Comparison of ENCODE assay signal across 19 cellular contexts in genomic region chr12:51505363-51505762, GRCh38.
"Had no signal": no experiment of that assay in that cellular context is flagged by ENCODE, and none has a peak within 500 bp of the region (broad histone marks: within the 10 kb centered on the region; RNA-seq: fewer than 3 reads in every experiment).

No MANE protein-coding gene starts in this region.

- ATAC-seq: left colon; left ventricle myocardium superior; natural killer cell treated with Interleukin-12 subunit alpha and Interleukin-12 subunit beta and Interleukin-15 and Interleukin-18, amount 100 ng/mL, for 72 hours; sciatic nerve; stimulated activated memory B cell treated with anti-CD40 and anti-IgM and Interleukin-4, amounts not matched to agents 10 μg/mL and 1 μg/mL and 100 μg/mL, for 72 hours had no signal

- H3K4me3 ChIP-seq: hepatocyte, lung, spleen, tibial nerve had no signal

- H3K36me3 Mint-ChIP-seq: natural killer cell treated with Interleukin-12 subunit alpha and Interleukin-12 subunit beta and Interleukin-15 and Interleukin-18, amount 100 ng/mL, for 72 hours; stimulated activated memory B cell treated with anti-CD40 and anti-IgM and Interleukin-4, amounts not matched to agents 10 μg/mL and 1 μg/mL and 100 μg/mL, for 72 hours had no signal

- H3K4me2 ChIP-seq: hepatocyte had no signal

- H3K27ac ChIP-seq: hepatocyte, spleen, tibial nerve had no signal

- H3K27me3 Mint-ChIP-seq: dendritic cell treated with granulocyte-macrophage colony-stimulating factor and Interleukin-4, amounts not matched to agents 40 ng/mL and 50 ng/mL, for 4 days; natural killer cell treated with Interleukin-12 subunit alpha and Interleukin-12 subunit beta and Interleukin-15 and Interleukin-18, amount 100 ng/mL, for 72 hours; stimulated activated naive CD8-positive, alpha-beta T cell treated with anti-CD3 and anti-CD28 coated beads, Interleukin-15, Interleukin-2, amounts not matched to agents 100 ng/mL and 50 ng/mL, for 24 hours had no signal

- H3K27me3 ChIP-seq: hepatocyte, tibial nerve had no signal

- H3K4me1 ChIP-seq: tibial nerve had no signal

- H3K9me3 ChIP-seq: spleen, tibial nerve had no signal

- H3K9me3 Mint-ChIP-seq: dendritic cell treated with granulocyte-macrophage colony-stimulating factor and Interleukin-4, amounts not matched to agents 40 ng/mL and 50 ng/mL, for 4 days; natural killer cell treated with Interleukin-12 subunit alpha and Interleukin-12 subunit beta and Interleukin-15 and Interleukin-18, amount 100 ng/mL, for 72 hours; stimulated activated memory B cell treated with anti-CD40 and anti-IgM and Interleukin-4, amounts not matched to agents 10 μg/mL and 1 μg/mL and 100 μg/mL, for 72 hours; stimulated activated naive CD8-positive, alpha-beta T cell treated with anti-CD3 and anti-CD28 coated beads, Interleukin-15, Interleukin-2, amounts not matched to agents 100 ng/mL and 50 ng/mL, for 24 hours had no signal

- DNase-seq: erythroblast; foreskin melanocyte; head of caudate nucleus; left colon; left ventricle myocardium superior; mesenchymal stem cell; midbrain; spleen; stimulated activated CD4-positive, alpha-beta T cell treated with anti-CD3 and anti-CD28 coated beads, Interleukin-15, amount 100 ng/mL, for 24 hours; stimulated activated CD4-positive, alpha-beta T cell treated with anti-CD3 and anti-CD28 coated beads, Interleukin-1b, Interleukin-23, amount 100 ng/mL, for 48 hours; stimulated activated CD4-positive, alpha-beta T cell treated with anti-CD3 and anti-CD28 coated beads, Interleukin-4, amount 100 ng/mL, for 24 hours had no signal

- H3K4me3 Mint-ChIP-seq: dendritic cell treated with granulocyte-macrophage colony-stimulating factor and Interleukin-4, amounts not matched to agents 40 ng/mL and 50 ng/mL, for 4 days; natural killer cell treated with Interleukin-12 subunit alpha and Interleukin-12 subunit beta and Interleukin-15 and Interleukin-18, amount 100 ng/mL, for 72 hours; stimulated activated memory B cell treated with anti-CD40 and anti-IgM and Interleukin-4, amounts not matched to agents 10 μg/mL and 1 μg/mL and 100 μg/mL, for 72 hours; stimulated activated naive CD8-positive, alpha-beta T cell treated with anti-CD3 and anti-CD28 coated beads, Interleukin-15, Interleukin-2, amounts not matched to agents 100 ng/mL and 50 ng/mL, for 24 hours had no signal

- H3K36me3 ChIP-seq: spleen, tibial nerve had no signal

- H3K27ac Mint-ChIP-seq: dendritic cell treated with granulocyte-macrophage colony-stimulating factor and Interleukin-4, amounts not matched to agents 40 ng/mL and 50 ng/mL, for 4 days; natural killer cell treated with Interleukin-12 subunit alpha and Interleukin-12 subunit beta and Interleukin-15 and Interleukin-18, amount 100 ng/mL, for 72 hours; stimulated activated memory B cell treated with anti-CD40 and anti-IgM and Interleukin-4, amounts not matched to agents 10 μg/mL and 1 μg/mL and 100 μg/mL, for 72 hours; stimulated activated naive CD8-positive, alpha-beta T cell treated with anti-CD3 and anti-CD28 coated beads, Interleukin-15, Interleukin-2, amounts not matched to agents 100 ng/mL and 50 ng/mL, for 24 hours had no signal

- H3K79me2 ChIP-seq: hepatocyte had no signal

- H2AFZ ChIP-seq: hepatocyte had no signal
